ENCODE assay signal across 22 cellular contexts in the genomic region with DNA sequence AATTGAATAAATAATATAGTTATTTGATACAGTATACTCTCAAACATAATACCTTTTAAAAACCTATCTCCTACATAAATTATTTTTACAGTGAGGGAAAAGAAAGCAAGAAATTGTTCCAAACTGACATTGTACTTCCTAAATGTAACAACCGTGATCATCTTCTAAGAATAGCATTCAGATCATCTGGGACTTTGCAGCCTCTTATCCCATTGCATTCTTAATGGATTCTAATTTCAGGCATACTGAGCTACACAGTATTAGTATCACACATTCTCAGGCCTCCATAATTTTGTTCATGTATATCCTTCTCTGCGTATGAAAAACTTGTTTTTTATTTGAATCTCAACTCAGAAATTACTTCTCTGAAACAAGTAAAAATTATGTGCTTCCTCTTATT.
DNase-seq lines count a peak whose midpoint lies in the region; ATAC-seq and TF ChIP-seq lines count a peak whose summit lies in the region.
"Had no signal": no experiment of that assay in that cellular context is flagged by ENCODE, and none has a peak within 500 bp of the region (broad histone marks: within the 10 kb centered on the region; RNA-seq: fewer than 3 reads in every experiment).

No MANE protein-coding gene starts in this region.

- H3K4me3 ChIP-seq in heart left ventricle (no peak overlapping the region), right atrium auricular region (no peak overlapping the region), right cardiac atrium (ENCODE audit: low read length) (no peak overlapping the region), neural cell (ENCODE audit: low read length) (no peak overlapping the region)
- H3K4me3 ChIP-seq: A549; BLaER1 treated with 17β-estradiol and CSF1 and Interleukin-3, amounts not matched to agents 10 nM and 100 nM; HAP-1 had no signal

- ATAC-seq in heart left ventricle (peak; percentile 80 to 87 (median 81)), left ventricle myocardium superior (peak; percentile 44), right cardiac atrium (no peak), HG02588 (IDR thresholded peaks at IDR 0.05; ENCODE audit: unreplicated experiment) (no peak)
- ATAC-seq: A549 had no signal

- H3K9me3 ChIP-seq in heart left ventricle (no peaks in the 10 kb centered on the region), right atrium auricular region (no peaks in the 10 kb centered on the region), right cardiac atrium (ENCODE audit: control insufficient read depth, low read length) (no peaks in the 10 kb centered on the region), neural cell (ENCODE audit: low read length) (no peaks in the 10 kb centered on the region)
- H3K9me3 ChIP-seq: A549; BE2C; BLaER1 treated with 17β-estradiol and CSF1 and Interleukin-3, amounts not matched to agents 10 nM and 100 nM; HAP-1 had no signal

- CTCF ChIA-PET in activated CD4-positive, alpha-beta memory T cell treated with anti-CD3 and anti-CD28 coated beads, Interleukin-2, amount 10 ng/mL, durations not matched to agents 7 days and 5 days (lab: Charles Lee), result no interaction called here

- intact Hi-C loops in heart left ventricle (cut with DNase I) (no loop called here), left ventricle myocardium superior (cut with micrococcal nuclease) (no loop called here), right cardiac atrium (cut with DNase I) (no loop called here)

- no peaks in the 10 kb centered on the region for H3K27me3 Mint-ChIP-seq in activated CD4-positive, alpha-beta memory T cell treated with anti-CD3 and anti-CD28 coated beads, Interleukin-2, amount 10 ng/mL, durations not matched to agents 7 days and 5 days
- H3K27me3 Mint-ChIP-seq: CD4-positive, alpha-beta T cell had no signal

- POLR2A ChIA-PET in activated CD4-positive, alpha-beta memory T cell treated with anti-CD3 and anti-CD28 coated beads, Interleukin-2, amount 10 ng/mL, durations not matched to agents 7 days and 5 days (lab: Charles Lee), result no interaction called here

- TF ChIP-seq POLR2A in heart left ventricle (IDR thresholded peaks at IDR 0.05), result no peak

- peaks cover 4% of the 10 kb centered on the region for H3K9me3 Mint-ChIP-seq in activated CD4-positive, alpha-beta memory T cell treated with anti-CD3 and anti-CD28 coated beads, Interleukin-2, amount 10 ng/mL, durations not matched to agents 7 days and 5 days
- H3K9me3 Mint-ChIP-seq: HFFc6 had no signal

- H3K27me3 ChIP-seq in heart left ventricle, result no peaks in the 10 kb centered on the region
- H3K27me3 ChIP-seq in right atrium auricular region, result no peaks in the 10 kb centered on the region
- no peaks in the 10 kb centered on the region for H3K27me3 ChIP-seq in right cardiac atrium (ENCODE audit: control insufficient read depth, insufficient read depth)
- no peaks in the 10 kb centered on the region for H3K27me3 ChIP-seq in neural cell (ENCODE audit: insufficient read depth, low read depth, low read length)
- H3K27me3 ChIP-seq: BE2C; BLaER1 treated with 17β-estradiol and CSF1 and Interleukin-3, amounts not matched to agents 10 nM and 100 nM had no signal

- H3K9me2 ChIP-seq in neural cell (ENCODE audit: insufficient read depth, low read length), result no peaks in the 10 kb centered on the region

- no peak overlapping the region for H2AFZ ChIP-seq in neural cell (ENCODE audit: low read depth, low read length)

- no peaks in the 10 kb centered on the region for H3K36me3 Mint-ChIP-seq in activated CD4-positive, alpha-beta memory T cell treated with anti-CD3 and anti-CD28 coated beads, Interleukin-2, amount 10 ng/mL, durations not matched to agents 7 days and 5 days (ENCODE audit: low read depth)
- H3K36me3 Mint-ChIP-seq: CD14-positive monocyte had no signal

- no peak overlapping the region for H3K9ac ChIP-seq in neural cell (ENCODE audit: low read length)
- H3K9ac ChIP-seq: BLaER1 treated with 17β-estradiol and CSF1 and Interleukin-3, amounts not matched to agents 10 nM and 100 nM had no signal

- no peak overlapping the region for H3K4me2 ChIP-seq in neural cell (ENCODE audit: low read length)
- H3K4me2 ChIP-seq: A549; BLaER1 treated with 17β-estradiol and CSF1 and Interleukin-3, amounts not matched to agents 10 nM and 100 nM had no signal

- no peak for TF ChIP-seq EP300 in neural cell (conservative IDR thresholded peaks at IDR 0.05; ENCODE audit: poor library complexity, severe bottlenecking)

- H3K4me1 Mint-ChIP-seq in activated CD4-positive, alpha-beta memory T cell treated with anti-CD3 and anti-CD28 coated beads, Interleukin-2, amount 10 ng/mL, durations not matched to agents 7 days and 5 days, result no peaks in the 10 kb centered on the region
- H3K4me1 Mint-ChIP-seq: CD14-positive monocyte; CD8-positive, alpha-beta memory T cell had no signal

- no peak for TF ChIP-seq RAD21 in neural cell (conservative IDR thresholded peaks at IDR 0.05)

- TF ChIP-seq CTCF in heart left ventricle (IDR thresholded peaks at IDR 0.05) (no peak), right atrium auricular region (IDR thresholded peaks at IDR 0.05) (no peak), neural cell (IDR thresholded peaks at IDR 0.05; ENCODE audit: poor library complexity, severe bottlenecking) (no peak)

- H3K27ac ChIP-seq in heart left ventricle, result peak overlapping the region in 3 of 12 donors; percentile 1 to 33 (median 4)
- no peak overlapping the region for H3K27ac ChIP-seq in right atrium auricular region
- H3K27ac ChIP-seq in right cardiac atrium (ENCODE audit: low read length), result no peak overlapping the region
- peak overlapping the region; percentile 40 for H3K27ac ChIP-seq in neural cell (ENCODE audit: low read length)
- H3K27ac ChIP-seq: A549; BLaER1 treated with 17β-estradiol and CSF1 and Interleukin-3, amounts not matched to agents 10 nM and 100 nM had no signal

- H3K4me3 Mint-ChIP-seq in activated CD4-positive, alpha-beta memory T cell treated with anti-CD3 and anti-CD28 coated beads, Interleukin-2, amount 10 ng/mL, durations not matched to agents 7 days and 5 days, result no peak overlapping the region
- H3K4me3 Mint-ChIP-seq: CD14-positive monocyte; CD4-positive, alpha-beta T cell; CD8-positive, alpha-beta memory T cell; HFFc6 had no signal

- no peak for DNase-seq in heart left ventricle
- DNase-seq in right atrium auricular region (ENCODE audit: low spot score), result no peak
- no peak for DNase-seq in left ventricle myocardium superior
- DNase-seq in right cardiac atrium, result no peak
- DNase-seq in activated CD4-positive, alpha-beta memory T cell treated with anti-CD3 and anti-CD28 coated beads, Interleukin-2, amount 10 ng/mL, durations not matched to agents 7 days and 5 days, result no peak
- DNase-seq: 8988T; ACHN; AML-193; BE2C; CD4-positive, alpha-beta T cell; CD8-positive, alpha-beta memory T cell; DMS53; DMS79 treated with DMSO at 0.1 percent for 48 hours; GF-D8; GOT3; HFFc6 had no signal

- no peaks in the 10 kb centered on the region for H4K20me1 ChIP-seq in neural cell (ENCODE audit: insufficient read depth)
- H4K20me1 ChIP-seq: BLaER1 treated with 17β-estradiol and CSF1 and Interleukin-3, amounts not matched to agents 10 nM and 100 nM had no signal

- H3K27ac Mint-ChIP-seq in activated CD4-positive, alpha-beta memory T cell treated with anti-CD3 and anti-CD28 coated beads, Interleukin-2, amount 10 ng/mL, durations not matched to agents 7 days and 5 days, result no peak overlapping the region
- H3K27ac Mint-ChIP-seq: CD14-positive monocyte; CD4-positive, alpha-beta T cell; CD8-positive, alpha-beta memory T cell; HFFc6 had no signal

- H3K4me1 ChIP-seq in heart left ventricle, result no peaks in the 10 kb centered on the region
- no peaks in the 10 kb centered on the region for H3K4me1 ChIP-seq in right atrium auricular region
- no peaks in the 10 kb centered on the region for H3K4me1 ChIP-seq in right cardiac atrium (ENCODE audit: control insufficient read depth, insufficient read depth, low read length)
- H3K4me1 ChIP-seq: A549; BE2C; BLaER1 treated with 17β-estradiol and CSF1 and Interleukin-3, amounts not matched to agents 10 nM and 100 nM had no signal

- H3K79me2 ChIP-seq in neural cell (replicated peaks; ENCODE audit: insufficient read depth, low read length), result no peaks in the 10 kb centered on the region

- no peaks in the 10 kb centered on the region for H3F3A ChIP-seq in neural cell (ENCODE audit: insufficient read depth, low read length, poor library complexity, severe bottlenecking)

- 40 to 42% (median 41%) methylated on average over 2 of the region's 2 CpGs for WGBS in heart left ventricle, 4 donors
- 56% methylated on average over 2 of the region's 2 CpGs for WGBS in right cardiac atrium

- H3K36me3 ChIP-seq in heart left ventricle (no peaks in the 10 kb centered on the region), right atrium auricular region (no peaks in the 10 kb centered on the region), neural cell (ENCODE audit: insufficient read depth, low read length) (no peaks in the 10 kb centered on the region)
- H3K36me3 ChIP-seq: BE2C; BLaER1 treated with 17β-estradiol and CSF1 and Interleukin-3, amounts not matched to agents 10 nM and 100 nM; HAP-1 had no signal

TF ChIP-seq in neural cell, 6 proteins besides CTCF, POLR2A, EP300 and RAD21 (continues in another document):
- TF ChIP-seq, protein P1, sequence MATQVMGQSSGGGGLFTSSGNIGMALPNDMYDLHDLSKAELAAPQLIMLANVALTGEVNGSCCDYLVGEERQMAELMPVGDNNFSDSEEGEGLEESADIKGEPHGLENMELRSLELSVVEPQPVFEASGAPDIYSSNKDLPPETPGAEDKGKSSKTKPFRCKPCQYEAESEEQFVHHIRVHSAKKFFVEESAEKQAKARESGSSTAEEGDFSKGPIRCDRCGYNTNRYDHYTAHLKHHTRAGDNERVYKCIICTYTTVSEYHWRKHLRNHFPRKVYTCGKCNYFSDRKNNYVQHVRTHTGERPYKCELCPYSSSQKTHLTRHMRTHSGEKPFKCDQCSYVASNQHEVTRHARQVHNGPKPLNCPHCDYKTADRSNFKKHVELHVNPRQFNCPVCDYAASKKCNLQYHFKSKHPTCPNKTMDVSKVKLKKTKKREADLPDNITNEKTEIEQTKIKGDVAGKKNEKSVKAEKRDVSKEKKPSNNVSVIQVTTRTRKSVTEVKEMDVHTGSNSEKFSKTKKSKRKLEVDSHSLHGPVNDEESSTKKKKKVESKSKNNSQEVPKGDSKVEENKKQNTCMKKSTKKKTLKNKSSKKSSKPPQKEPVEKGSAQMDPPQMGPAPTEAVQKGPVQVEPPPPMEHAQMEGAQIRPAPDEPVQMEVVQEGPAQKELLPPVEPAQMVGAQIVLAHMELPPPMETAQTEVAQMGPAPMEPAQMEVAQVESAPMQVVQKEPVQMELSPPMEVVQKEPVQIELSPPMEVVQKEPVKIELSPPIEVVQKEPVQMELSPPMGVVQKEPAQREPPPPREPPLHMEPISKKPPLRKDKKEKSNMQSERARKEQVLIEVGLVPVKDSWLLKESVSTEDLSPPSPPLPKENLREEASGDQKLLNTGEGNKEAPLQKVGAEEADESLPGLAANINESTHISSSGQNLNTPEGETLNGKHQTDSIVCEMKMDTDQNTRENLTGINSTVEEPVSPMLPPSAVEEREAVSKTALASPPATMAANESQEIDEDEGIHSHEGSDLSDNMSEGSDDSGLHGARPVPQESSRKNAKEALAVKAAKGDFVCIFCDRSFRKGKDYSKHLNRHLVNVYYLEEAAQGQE (IDR thresholded peaks at IDR 0.05; ENCODE audit: borderline replicate concordance), result no peak
- TF ChIP-seq POLR2AphosphoS5 (IDR thresholded peaks at IDR 0.05) (no peak), EZH2 (IDR thresholded peaks at IDR 0.05; ENCODE audit: borderline replicate concordance, insufficient read depth, low read length, poor library complexity, severe bottlenecking) (no peak)

Comparison
In these comparisons a context has a peak if more than half of its experiments do, and no peak if none do; other contexts are left out.
1. ATAC-seq: peak in heart left ventricle (4 of 4) and left ventricle myocardium superior (single experiment); none in right cardiac atrium (0 of 2) and HG02588 (single experiment).